ENCODE assay signal across 23 cellular contexts in genomic region chrX:17020828-17021821, GRCh38.
DNase-seq lines count a peak whose midpoint lies in the region; ATAC-seq and TF ChIP-seq lines count a peak whose summit lies in the region.
"Had no signal": no experiment of that assay in that cellular context is flagged by ENCODE, and none has a peak within 500 bp of the region (broad histone marks: within the 10 kb centered on the region; RNA-seq: fewer than 3 reads in every experiment).

No MANE protein-coding gene starts in this region.

- no peaks in the 10 kb centered on the region for H4K20me1 ChIP-seq in KMS-11 (ENCODE audit: insufficient read depth)

- intact Hi-C loops in dorsolateral prefrontal cortex (cut with DNase I), result loop anchor here in 1 of 2 donors (5.0 kb wide), 1 partner anchor 74 kb away; the partner anchor contains the start of gene REPS2
- intact Hi-C loops in activated CD8-positive, alpha-beta T cell treated with anti-CD3 and anti-CD28 coated beads for 36 hours (cut with micrococcal nuclease), result no loop called here
- intact Hi-C loops in Right ventricle myocardium superior (cut with DNase I), result no loop called here

- no peaks in the 10 kb centered on the region for H3K9me3 Mint-ChIP-seq in nephron
- H3K9me3 Mint-ChIP-seq in activated CD8-positive, alpha-beta T cell treated with anti-CD3 and anti-CD28 coated beads for 36 hours, result no peaks in the 10 kb centered on the region
- H3K9me3 Mint-ChIP-seq: activated CD4-positive, alpha-beta T cell treated with anti-CD3 and anti-CD28 coated beads, Interleukin-2, amount 10 ng/mL, durations not matched to agents 24 days and 14 days; activated naive CD8-positive, alpha-beta T cell treated with anti-CD3 and anti-CD28 coated beads for 36 hours; activated T-helper 17 cell treated with anti-CD3 and anti-CD28 coated beads, Interleukin-2, amount 50 U/mL, for 72 hours; CD14-positive monocyte; endodermal cell; T-helper 1 cell treated with Interleukin-12 subunit alpha and Interleukin-12 subunit beta and Interleukin-4 antibody, amounts not matched to agents 30 μg/mL and 1 μg/mL, for 36 hours had no signal

- H3K4me3 ChIP-seq in GM12865 (ENCODE audit: low read depth, low read length), result no peak overlapping the region
- H3K4me3 ChIP-seq in KMS-11 (IDR thresholded peaks at IDR 0.05; ENCODE audit: insufficient read depth, low read depth, low read length), result no peak overlapping the region
- H3K4me3 ChIP-seq in dorsolateral prefrontal cortex, result peak overlapping the region in 2 of 59 donors; percentile 10 to 22
- H3K4me3 ChIP-seq: heart right ventricle, lower lobe of right lung, SJCRH30 had no signal

- 0 out of 2 replicates have a peak, but pooled peaks cover 4% of the 10 kb centered on the region for H3K79me2 ChIP-seq in KMS-11 (ENCODE audit: insufficient read depth, low read depth)

- ATAC-seq in GM19463 (IDR thresholded peaks at IDR 0.05; ENCODE audit: unreplicated experiment), result no peak
- no peak for ATAC-seq in activated CD8-positive, alpha-beta T cell treated with anti-CD3 and anti-CD28 coated beads for 36 hours
- no peak for ATAC-seq in Right ventricle myocardium superior (ENCODE audit: poor library complexity)
- ATAC-seq: activated T-helper 17 cell treated with anti-CD3 and anti-CD28 coated beads, Interleukin-2, amount 50 U/mL, for 72 hours; heart right ventricle; PC-3 had no signal

- H3K36me3 Mint-ChIP-seq in nephron (ENCODE audit: low read depth), result no peaks in the 10 kb centered on the region
- no peaks in the 10 kb centered on the region for H3K36me3 Mint-ChIP-seq in activated CD8-positive, alpha-beta T cell treated with anti-CD3 and anti-CD28 coated beads for 36 hours (ENCODE audit: low read depth)
- H3K36me3 Mint-ChIP-seq: activated naive CD8-positive, alpha-beta T cell treated with anti-CD3 and anti-CD28 coated beads for 36 hours; immature natural killer cell had no signal

- H3K27ac Mint-ChIP-seq in nephron, result peak overlapping the region in 2 of 3 experiments; percentile 67
- H3K27ac Mint-ChIP-seq in activated CD8-positive, alpha-beta T cell treated with anti-CD3 and anti-CD28 coated beads for 36 hours, result no peak overlapping the region
- H3K27ac Mint-ChIP-seq: activated CD4-positive, alpha-beta T cell treated with anti-CD3 and anti-CD28 coated beads, Interleukin-2, amount 10 ng/mL, durations not matched to agents 24 days and 14 days; activated naive CD8-positive, alpha-beta T cell treated with anti-CD3 and anti-CD28 coated beads for 36 hours; activated T-helper 17 cell treated with anti-CD3 and anti-CD28 coated beads, Interleukin-2, amount 50 U/mL, for 72 hours; CD14-positive monocyte; endodermal cell; immature natural killer cell; T-helper 1 cell treated with Interleukin-12 subunit alpha and Interleukin-12 subunit beta and Interleukin-4 antibody, amounts not matched to agents 30 μg/mL and 1 μg/mL, for 36 hours had no signal

- H3K27ac ChIP-seq in KMS-11 (no peak overlapping the region), dorsolateral prefrontal cortex (peak overlapping the region in 58 of 59 donors; percentile 13 to 89 (median 81))
- H3K27ac ChIP-seq: heart right ventricle, lower lobe of right lung had no signal

- H3K27me3 ChIP-seq in KMS-11 (ENCODE audit: insufficient read depth, low read depth), result no peaks in the 10 kb centered on the region
- peaks cover 0 to 66% (median 8%) of the 10 kb centered on the region in 45 donors for H3K27me3 ChIP-seq in dorsolateral prefrontal cortex
- H3K27me3 ChIP-seq: SJCRH30 had no signal

- H3K27me3 Mint-ChIP-seq in nephron (ENCODE audit: low read depth), result no peaks in the 10 kb centered on the region
- H3K27me3 Mint-ChIP-seq in activated CD8-positive, alpha-beta T cell treated with anti-CD3 and anti-CD28 coated beads for 36 hours, result no peaks in the 10 kb centered on the region
- H3K27me3 Mint-ChIP-seq: activated CD4-positive, alpha-beta T cell treated with anti-CD3 and anti-CD28 coated beads, Interleukin-2, amount 10 ng/mL, durations not matched to agents 24 days and 14 days; activated naive CD8-positive, alpha-beta T cell treated with anti-CD3 and anti-CD28 coated beads for 36 hours; activated T-helper 17 cell treated with anti-CD3 and anti-CD28 coated beads, Interleukin-2, amount 50 U/mL, for 72 hours had no signal

- TF ChIP-seq CTCF in GM12865 (IDR thresholded peaks at IDR 0.05; ENCODE audit: insufficient read depth, low read depth, low read length, missing control alignments) (no peak), KMS-11 (conservative IDR thresholded peaks at IDR 0.05; ENCODE audit: low read depth, low read length) (no peak), dorsolateral prefrontal cortex (IDR thresholded peaks at IDR 0.05 in 54 of 56, conservative IDR thresholded peaks at IDR 0.05 in 2 of 56; ENCODE audit: low read depth in 1 of 56, partially characterized antibody in 56 of 56) (no peak), nephron (IDR thresholded peaks at IDR 0.05; ENCODE audit: unreplicated experiment in 3 of 3) (no peak)
- TF ChIP-seq CTCF in activated CD8-positive, alpha-beta T cell treated with anti-CD3 and anti-CD28 coated beads for 36 hours (IDR thresholded peaks at IDR 0.05), result no peak

- POLR2A ChIA-PET in activated CD8-positive, alpha-beta T cell treated with anti-CD3 and anti-CD28 coated beads for 36 hours (lab: Charles Lee), result no interaction called here

- peaks cover 79% of the 10 kb centered on the region for H3K4me1 ChIP-seq in KMS-11 (ENCODE audit: low read depth, poor library complexity, severe bottlenecking)
- H3K4me1 ChIP-seq: heart right ventricle, lower lobe of right lung had no signal

- no peak overlapping the region for H3K9ac ChIP-seq in KMS-11

- DNase-seq in GM12865 (ENCODE audit: low read depth), result peak; percentile 32
- peak in 2 of 10 donors; percentile 39 for DNase-seq in dorsolateral prefrontal cortex
- no peak for DNase-seq in activated CD8-positive, alpha-beta T cell treated with anti-CD3 and anti-CD28 coated beads for 36 hours
- no peak for DNase-seq in NCI-H1436 (lab: John Stamatoyannopoulos, UW)
- no peak for DNase-seq in Right ventricle myocardium superior
- DNase-seq: activated CD4-positive, alpha-beta T cell treated with anti-CD3 and anti-CD28 coated beads, Interleukin-2, amount 10 ng/mL, durations not matched to agents 24 days and 14 days; activated naive CD8-positive, alpha-beta T cell treated with anti-CD3 and anti-CD28 coated beads for 36 hours; endodermal cell; GF-D8; H7; heart right ventricle; immature natural killer cell; lower lobe of right lung; NCI-H748 treated with DMSO at 0.1 percent for 48 hours; PC-3; retina had no signal

- CTCF ChIA-PET in activated CD8-positive, alpha-beta T cell treated with anti-CD3 and anti-CD28 coated beads for 36 hours (lab: Charles Lee), result no interaction called here

- peak overlapping the region; percentile 40; the same call in 1 of the 2 replicates for H3K4me2 ChIP-seq in KMS-11

- peaks cover 57% of the 10 kb centered on the region for H3K4me1 Mint-ChIP-seq in nephron
- H3K4me1 Mint-ChIP-seq in activated CD8-positive, alpha-beta T cell treated with anti-CD3 and anti-CD28 coated beads for 36 hours (ENCODE audit: low read depth), result no peaks in the 10 kb centered on the region
- H3K4me1 Mint-ChIP-seq: activated CD4-positive, alpha-beta T cell treated with anti-CD3 and anti-CD28 coated beads, Interleukin-2, amount 10 ng/mL, durations not matched to agents 24 days and 14 days; activated naive CD8-positive, alpha-beta T cell treated with anti-CD3 and anti-CD28 coated beads for 36 hours; activated T-helper 17 cell treated with anti-CD3 and anti-CD28 coated beads, Interleukin-2, amount 50 U/mL, for 72 hours; immature natural killer cell had no signal

- H3K4me3 Mint-ChIP-seq in nephron, result no peak overlapping the region
- H3K4me3 Mint-ChIP-seq in activated CD8-positive, alpha-beta T cell treated with anti-CD3 and anti-CD28 coated beads for 36 hours, result no peak overlapping the region
- H3K4me3 Mint-ChIP-seq: activated CD4-positive, alpha-beta T cell treated with anti-CD3 and anti-CD28 coated beads, Interleukin-2, amount 10 ng/mL, durations not matched to agents 24 days and 14 days; activated naive CD8-positive, alpha-beta T cell treated with anti-CD3 and anti-CD28 coated beads for 36 hours; activated T-helper 17 cell treated with anti-CD3 and anti-CD28 coated beads, Interleukin-2, amount 50 U/mL, for 72 hours; CD14-positive monocyte; endodermal cell; immature natural killer cell; T-helper 1 cell treated with Interleukin-12 subunit alpha and Interleukin-12 subunit beta and Interleukin-4 antibody, amounts not matched to agents 30 μg/mL and 1 μg/mL, for 36 hours had no signal

- H2AFZ ChIP-seq in KMS-11 (ENCODE audit: low read depth), result no peak overlapping the region

- H3K36me3 ChIP-seq in KMS-11 (ENCODE audit: insufficient read depth), result no peaks in the 10 kb centered on the region
- H3K36me3 ChIP-seq: heart right ventricle, lower lobe of right lung, SJCRH30 had no signal
